5 cellular contexts compared by ENCODE assay signal in genomic region chr22:23422281-23422680, GRCh38.
DNase-seq lines count a peak whose midpoint lies in the region; ATAC-seq, FAIRE-seq and TF ChIP-seq lines count a peak whose summit lies in the region.
"Not testable (repeated sequence)": the region's sequence is repeated elsewhere in the genome, so short reads cannot be mapped to it uniquely, and the experiment has no call there.

No MANE protein-coding gene starts in this region.

- TF ChIP-seq CTCF in OCI-LY1 (IDR thresholded peaks at IDR 0.05; ENCODE audit: low read length); endothelial cell of umbilical vein (IDR thresholded peaks at IDR 0.05; ENCODE audit: extremely low read depth in 1 of 2, insufficient read depth in 1 of 2, low read depth in 1 of 2, low read length in 2 of 2): not testable (repeated sequence)

- H3K4me2 ChIP-seq in OCI-LY1 (ENCODE audit: low read length); endothelial cell of umbilical vein (ENCODE audit: insufficient read depth, low read length): not testable (repeated sequence)

- not testable (repeated sequence) for H3K36me3 ChIP-seq in OCI-LY1 (ENCODE audit: insufficient read depth, low read length); endothelial cell of umbilical vein (ENCODE audit: control insufficient read depth in 2 of 2, extremely low read depth in 1 of 2, insufficient read depth in 2 of 2, low read length in 2 of 2)

- H3K9me1 ChIP-seq in endothelial cell of umbilical vein (replicated peaks; ENCODE audit: control insufficient read depth, extremely low read depth, insufficient read depth, low read length), result not testable (repeated sequence)

- H3K4me3 Mint-ChIP-seq in activated naive CD4-positive, alpha-beta T cell treated with anti-CD3 and anti-CD28 coated beads, Interleukin-2, amount 10 ng/mL, durations not matched to agents 7 days and 5 days; memory B cell; stimulated activated memory B cell treated with anti-CD40 and anti-IgM and Interleukin-4, amounts not matched to agents 10 μg/mL and 1 μg/mL and 100 μg/mL, for 72 hours: not testable (repeated sequence)

- not testable (repeated sequence) for H3K79me2 ChIP-seq in OCI-LY1 (ENCODE audit: insufficient read depth, low read length); endothelial cell of umbilical vein (ENCODE audit: control insufficient read depth, insufficient read depth, low read length)

- not testable (repeated sequence) for H2AFZ ChIP-seq in OCI-LY1 (ENCODE audit: low read length); endothelial cell of umbilical vein (ENCODE audit: low read depth, low read length)

- H3K4me1 Mint-ChIP-seq in activated naive CD4-positive, alpha-beta T cell treated with anti-CD3 and anti-CD28 coated beads, Interleukin-2, amount 10 ng/mL, durations not matched to agents 7 days and 5 days, result not testable (repeated sequence)
- peaks cover 18% of the 10 kb centered on the region for H3K4me1 Mint-ChIP-seq in memory B cell
- H3K4me1 Mint-ChIP-seq in stimulated activated memory B cell treated with anti-CD40 and anti-IgM and Interleukin-4, amounts not matched to agents 10 μg/mL and 1 μg/mL and 100 μg/mL, for 72 hours, result peaks cover 45% of the 10 kb centered on the region

- H3K36me3 Mint-ChIP-seq in activated naive CD4-positive, alpha-beta T cell treated with anti-CD3 and anti-CD28 coated beads, Interleukin-2, amount 10 ng/mL, durations not matched to agents 7 days and 5 days; memory B cell; stimulated activated memory B cell treated with anti-CD40 and anti-IgM and Interleukin-4, amounts not matched to agents 10 μg/mL and 1 μg/mL and 100 μg/mL, for 72 hours: not testable (repeated sequence)

- H3K4me1 ChIP-seq in OCI-LY1 (ENCODE audit: insufficient read depth, low read length, severe bottlenecking), result peaks cover 58% of the 10 kb centered on the region
- H3K4me1 ChIP-seq in endothelial cell of umbilical vein (ENCODE audit: control insufficient read depth, extremely low read depth, insufficient read depth, low read length), result not testable (repeated sequence)

- H3K27ac ChIP-seq in OCI-LY1 (ENCODE audit: low read depth, low read length, poor library complexity, severe bottlenecking), result peak overlapping the region; percentile 96
- H3K27ac ChIP-seq in endothelial cell of umbilical vein (ENCODE audit: insufficient read depth, low read depth, low read length), result not testable (repeated sequence)

- not testable (repeated sequence) for H3K9ac ChIP-seq in OCI-LY1 (ENCODE audit: low read length); endothelial cell of umbilical vein (replicated peaks; ENCODE audit: extremely low read depth, insufficient read depth, low read length)

- peaks cover 13% of the 10 kb centered on the region for H3K27me3 Mint-ChIP-seq in activated naive CD4-positive, alpha-beta T cell treated with anti-CD3 and anti-CD28 coated beads, Interleukin-2, amount 10 ng/mL, durations not matched to agents 7 days and 5 days
- not testable (repeated sequence) for H3K27me3 Mint-ChIP-seq in memory B cell; stimulated activated memory B cell treated with anti-CD40 and anti-IgM and Interleukin-4, amounts not matched to agents 10 μg/mL and 1 μg/mL and 100 μg/mL, for 72 hours

- H3K27me3 ChIP-seq in OCI-LY1 (ENCODE audit: insufficient read depth, low read length); endothelial cell of umbilical vein (ENCODE audit: control insufficient read depth in 2 of 2, insufficient read depth in 2 of 2, low read length in 2 of 2): not testable (repeated sequence)

- not testable (repeated sequence) for H4K20me1 ChIP-seq in OCI-LY1 (ENCODE audit: insufficient read depth, low read length); endothelial cell of umbilical vein (replicated peaks; ENCODE audit: control insufficient read depth, extremely low read depth, insufficient read depth, low read length)

- BruUV-seq in endothelial cell of umbilical vein (replicated peaks; lab: Mats Ljungman, UMichigan), result not testable (repeated sequence)

- not testable (repeated sequence) for ATAC-seq in memory B cell (ENCODE audit: low read depth); stimulated activated memory B cell treated with anti-CD40 and anti-IgM and Interleukin-4, amounts not matched to agents 10 μg/mL and 1 μg/mL and 100 μg/mL, for 72 hours

- not testable (repeated sequence) for H3K9me3 Mint-ChIP-seq in activated naive CD4-positive, alpha-beta T cell treated with anti-CD3 and anti-CD28 coated beads, Interleukin-2, amount 10 ng/mL, durations not matched to agents 7 days and 5 days; memory B cell; stimulated activated memory B cell treated with anti-CD40 and anti-IgM and Interleukin-4, amounts not matched to agents 10 μg/mL and 1 μg/mL and 100 μg/mL, for 72 hours

- intact Hi-C loops in endothelial cell of umbilical vein (cut with micrococcal nuclease), result not testable (repeated sequence)

- dilution Hi-C loops in endothelial cell of umbilical vein (cut with MboI; ENCODE audit: extremely low pct_ligation_motif_present, low sequenced_read_pairs), result not testable (repeated sequence)

- not testable (repeated sequence) for H3F3A ChIP-seq in OCI-LY1 (ENCODE audit: insufficient read depth, low read length)

- not testable (repeated sequence) for H3K9me3 ChIP-seq in OCI-LY1 (ENCODE audit: low read length); endothelial cell of umbilical vein (replicated peaks; ENCODE audit: control insufficient read depth, insufficient read depth, low read length)

- not testable (repeated sequence) for TF ChIP-seq POLR2A in endothelial cell of umbilical vein (IDR thresholded peaks at IDR 0.05; ENCODE audit: low read depth, low read length)

- not testable (repeated sequence) for DNase-seq in activated naive CD4-positive, alpha-beta T cell treated with anti-CD3 and anti-CD28 coated beads, Interleukin-2, amount 10 ng/mL, durations not matched to agents 7 days and 5 days; endothelial cell of umbilical vein (ENCODE audit: low read depth, low spot score); memory B cell (ENCODE audit: low spot score in 2 of 2)

- peak overlapping the region; percentile 58 for H3K27ac Mint-ChIP-seq in activated naive CD4-positive, alpha-beta T cell treated with anti-CD3 and anti-CD28 coated beads, Interleukin-2, amount 10 ng/mL, durations not matched to agents 7 days and 5 days
- H3K27ac Mint-ChIP-seq in memory B cell, result peak overlapping the region; percentile 43
- peak overlapping the region; percentile 25 for H3K27ac Mint-ChIP-seq in stimulated activated memory B cell treated with anti-CD40 and anti-IgM and Interleukin-4, amounts not matched to agents 10 μg/mL and 1 μg/mL and 100 μg/mL, for 72 hours

- POLR2A ChIA-PET in endothelial cell of umbilical vein (lab: Charles Lee), result not testable (repeated sequence)

- not testable (repeated sequence) for H3K4me3 ChIP-seq in OCI-LY1 (ENCODE audit: low read depth, low read length, poor library complexity, severe bottlenecking); endothelial cell of umbilical vein (replicated peaks in 1 of 3; ENCODE audit: insufficient read depth in 1 of 3, low read depth in 1 of 3, low read length in 3 of 3)

- CTCF ChIA-PET in activated naive CD4-positive, alpha-beta T cell treated with anti-CD3 and anti-CD28 coated beads, Interleukin-2, amount 10 ng/mL, durations not matched to agents 7 days and 5 days (lab: Charles Lee); endothelial cell of umbilical vein (lab: Charles Lee): not testable (repeated sequence)

- FAIRE-seq in endothelial cell of umbilical vein (lab: Jason Lieb, UNC), result peak; percentile 4

- not testable (repeated sequence) for H3K9me2 ChIP-seq in OCI-LY1 (ENCODE audit: low read depth, low read length)
